ENCODE assay signal across 1 cellular context in genomic region chr10:74750848-74751274, GRCh38.
TF ChIP-seq lines count a peak whose summit lies in the region.

No MANE protein-coding gene starts in this region.

TF ChIP-seq in GM12878, 131 proteins besides CTCF, POLR2A, EP300 and RAD21 (continued from another document):
- TF ChIP-seq RELB (IDR thresholded peaks at IDR 0.05; ENCODE audit: low read depth), result 0 out of 2 replicates have a peak, but pooled peaks have one; percentile 17
- TF ChIP-seq SMC3 (IDR thresholded peaks at IDR 0.05; ENCODE audit: borderline replicate concordance, low read length), result peak; percentile 36; the same call in 1 of the 2 replicates
- peak; percentile 30; the same call in 1 of the 2 replicates for TF ChIP-seq RUNX3 (IDR thresholded peaks at IDR 0.05; ENCODE audit: low read length)
- TF ChIP-seq IKZF2 (IDR thresholded peaks at IDR 0.05), result peak; percentile 15 to 30; a peak in 2 of 4 replicates
- TF ChIP-seq ZZZ3 (IDR thresholded peaks at IDR 0.05; ENCODE audit: control insufficient read depth, insufficient read length, low read depth), result no peak
- no peak for TF ChIP-seq SMAD5 (IDR thresholded peaks at IDR 0.05; ENCODE audit: low read depth)
- no peak for TF ChIP-seq TBL1XR1 (IDR thresholded peaks at IDR 0.05; ENCODE audit: low read depth, low read length)
- no peak for TF ChIP-seq KAT2A (conservative IDR thresholded peaks at IDR 0.05; ENCODE audit: control insufficient read depth, low read depth, low read length)
- no peak for TF ChIP-seq CHD1 (IDR thresholded peaks at IDR 0.05; ENCODE audit: low read depth, low read length)
- TF ChIP-seq, protein P1, sequence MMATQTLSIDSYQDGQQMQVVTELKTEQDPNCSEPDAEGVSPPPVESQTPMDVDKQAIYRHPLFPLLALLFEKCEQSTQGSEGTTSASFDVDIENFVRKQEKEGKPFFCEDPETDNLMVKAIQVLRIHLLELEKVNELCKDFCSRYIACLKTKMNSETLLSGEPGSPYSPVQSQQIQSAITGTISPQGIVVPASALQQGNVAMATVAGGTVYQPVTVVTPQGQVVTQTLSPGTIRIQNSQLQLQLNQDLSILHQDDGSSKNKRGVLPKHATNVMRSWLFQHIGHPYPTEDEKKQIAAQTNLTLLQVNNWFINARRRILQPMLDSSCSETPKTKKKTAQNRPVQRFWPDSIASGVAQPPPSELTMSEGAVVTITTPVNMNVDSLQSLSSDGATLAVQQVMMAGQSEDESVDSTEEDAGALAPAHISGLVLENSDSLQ (IDR thresholded peaks at IDR 0.05), result peak; percentile 65; the same call in 1 of the 2 replicates
- TF ChIP-seq POU2F2 (IDR thresholded peaks at IDR 0.05; ENCODE audit: borderline replicate concordance, low read depth, low read length), result 0 out of 3 replicates have a peak, but pooled peaks have one; percentile 28
- TF ChIP-seq ATF3 (IDR thresholded peaks at IDR 0.05; ENCODE audit: borderline replicate concordance, extremely low read depth, low read depth, low read length), result no peak
- no peak for TF ChIP-seq ETV6 (conservative IDR thresholded peaks at IDR 0.05 in 1 of 2, IDR thresholded peaks at IDR 0.05 in 1 of 2; ENCODE audit: borderline replicate concordance in 1 of 2, low read depth in 1 of 2)
- no peak for TF ChIP-seq HDAC2 (IDR thresholded peaks at IDR 0.05)
- peak; percentile 90 for TF ChIP-seq SKIL (IDR thresholded peaks at IDR 0.05; ENCODE audit: low read depth, poor library complexity, severe bottlenecking)
- TF ChIP-seq RCOR1 (conservative IDR thresholded peaks at IDR 0.05; ENCODE audit: low read depth, low read length), result no peak
- peak; percentile 16 for TF ChIP-seq MEF2B (IDR thresholded peaks at IDR 0.05; ENCODE audit: partially characterized antibody, poor library complexity, severe bottlenecking)
TF ChIP-seq in GM12878: peak in this region for 8.
